ENCODE assay signal across 8 cellular contexts in the genomic region with DNA sequence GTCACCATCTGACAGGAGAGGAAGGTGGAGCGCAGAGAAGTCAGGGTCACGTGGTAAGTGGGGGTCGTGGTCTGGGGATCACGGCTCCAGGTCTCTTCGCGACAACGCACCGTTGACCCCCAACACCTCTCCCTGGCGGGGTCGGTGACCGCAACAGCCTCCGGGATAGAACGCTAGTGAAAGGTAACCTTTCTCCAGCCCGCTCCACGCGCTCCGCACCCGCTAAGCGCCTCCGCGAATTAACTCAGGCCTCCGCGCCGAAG. TPM values are rescaled to one million over a fixed set of nuclear protein-coding genes. Genes with fewer than 3 reads are reported as not detected.
DNase-seq lines count a peak whose midpoint lies in the region; ATAC-seq and TF ChIP-seq lines count a peak whose summit lies in the region.

No MANE protein-coding gene starts in this region.

- H3K4me3 Mint-ChIP-seq in neural crest cell, result peak overlapping the region; percentile 76

- CTCF ChIA-PET in SK-N-SH (lab: Yijun Ruan, JAX), result no interaction called here

- no peak for TF ChIP-seq EP300 in SK-N-SH (IDR thresholded peaks at IDR 0.05; ENCODE audit: borderline replicate concordance in 1 of 2, low read depth in 1 of 2, low read length in 1 of 2)

- no peak for ATAC-seq in SK-N-SH treated with all-trans-retinoic acid at 6 μM for 48 hours
- no peak for ATAC-seq in HG02970 (IDR thresholded peaks at IDR 0.05; ENCODE audit: low FRiP score, unreplicated experiment)

- H3K36me3 ChIP-seq in SK-N-SH (replicated peaks in 1 of 2; ENCODE audit: control insufficient read depth in 1 of 2, insufficient read depth in 2 of 2, low read length in 1 of 2), result peaks cover 0 to 5% of the 10 kb centered on the region in 2 experiments
- H3K36me3 ChIP-seq in KMS-11 (ENCODE audit: insufficient read depth), result no peaks in the 10 kb centered on the region
- no peaks in the 10 kb centered on the region for H3K36me3 ChIP-seq in duodenal mucosa (ENCODE audit: control insufficient read depth in 1 of 2, insufficient read depth in 2 of 2, low read length in 2 of 2)

- peak overlapping the region; percentile 49 for H2AFZ ChIP-seq in SK-N-SH (ENCODE audit: low read depth)
- H2AFZ ChIP-seq in KMS-11 (ENCODE audit: low read depth), result peak overlapping the region; percentile 82

- TF ChIP-seq CTCF in SK-N-SH (IDR thresholded peaks at IDR 0.05) (no peak), KMS-11 (conservative IDR thresholded peaks at IDR 0.05; ENCODE audit: low read depth, low read length) (no peak), neural crest cell (conservative IDR thresholded peaks at IDR 0.05) (no peak)

- H3K27me3 ChIP-seq in SK-N-SH (ENCODE audit: insufficient read depth) (no peaks in the 10 kb centered on the region), KMS-11 (ENCODE audit: insufficient read depth, low read depth) (no peaks in the 10 kb centered on the region), duodenal mucosa (ENCODE audit: control insufficient read depth in 1 of 2, insufficient read depth in 2 of 2, low read length in 2 of 2) (no peaks in the 10 kb centered on the region)

- DNase-seq in SK-N-SH (no peak), neural crest cell (ENCODE audit: low read depth, low spot score) (no peak), SW480 (ENCODE audit: low spot score) (no peak), mesenteric fat pad (ENCODE audit: low spot score) (no peak)

- H3K9me3 ChIP-seq in SK-N-SH, result no peaks in the 10 kb centered on the region
- H3K9me3 ChIP-seq in duodenal mucosa (ENCODE audit: control insufficient read depth in 1 of 2, low read length in 2 of 2), result no peaks in the 10 kb centered on the region

- no peak for TF ChIP-seq RAD21 in SK-N-SH (IDR thresholded peaks at IDR 0.05; ENCODE audit: low read length)

- POLR2A ChIA-PET in SK-N-SH (lab: Yijun Ruan, JAX), result no interaction called here

- no peaks in the 10 kb centered on the region for H3K9me3 Mint-ChIP-seq in neural crest cell

- no peaks in the 10 kb centered on the region for H3K36me3 Mint-ChIP-seq in neural crest cell (ENCODE audit: low read depth)

- H3F3A ChIP-seq in SK-N-SH (replicated peaks; ENCODE audit: insufficient read depth), result peaks cover 28% of the 10 kb centered on the region

- H3K27me3 Mint-ChIP-seq in neural crest cell (ENCODE audit: low read depth), result peaks cover 74% of the 10 kb centered on the region

- peaks cover 8% of the 10 kb centered on the region for H3K4me1 Mint-ChIP-seq in neural crest cell

- H3K9me2 ChIP-seq in SK-N-SH, result no peaks in the 10 kb centered on the region

- 61% methylated on average over 18 of the region's 24 CpGs for WGBS in SK-N-SH (ENCODE audit: low lambda C conversion rate)

- H3K9ac ChIP-seq in SK-N-SH (peak overlapping the region; percentile 88; the same call in 1 of the 2 replicates), KMS-11 (peak overlapping the region; percentile 85), duodenal mucosa (ENCODE audit: low read depth in 1 of 2, low read length in 2 of 2) (peak overlapping the region; percentile 69 to 85)

- H3K27ac Mint-ChIP-seq in neural crest cell (ENCODE audit: unreplicated experiment), result no peak overlapping the region

- H3K4me1 ChIP-seq in SK-N-SH (ENCODE audit: control insufficient read depth in 1 of 2, insufficient read depth in 2 of 2, low read depth in 1 of 2, low read length in 1 of 2) (peaks cover 12 to 19% of the 10 kb centered on the region in 2 experiments; a peak in 3 of 4 replicates), KMS-11 (ENCODE audit: low read depth, poor library complexity, severe bottlenecking) (peaks cover 22% of the 10 kb centered on the region), duodenal mucosa (ENCODE audit: control insufficient read depth in 1 of 2, insufficient read depth in 2 of 2, low read length in 2 of 2) (peaks cover 37 to 41% of the 10 kb centered on the region in 2 donors)

- peaks cover 42% of the 10 kb centered on the region for H3K79me2 ChIP-seq in SK-N-SH (ENCODE audit: insufficient read depth)
- H3K79me2 ChIP-seq in KMS-11 (ENCODE audit: insufficient read depth, low read depth), result peaks cover 19% of the 10 kb centered on the region; the same call in 1 of the 2 replicates

- H4K20me1 ChIP-seq in SK-N-SH (ENCODE audit: insufficient read depth), result no peaks in the 10 kb centered on the region
- no peaks in the 10 kb centered on the region for H4K20me1 ChIP-seq in KMS-11 (ENCODE audit: insufficient read depth)

- H3K27ac ChIP-seq in SK-N-SH (ENCODE audit: low read depth in 2 of 2, low read length in 1 of 2) (peak overlapping the region in 1 of 2 experiments; percentile 16; a peak in 1 of 4 replicates), KMS-11 (no peak overlapping the region), duodenal mucosa (ENCODE audit: low read depth, low read length) (peak overlapping the region; percentile 51)

- H3K4me3 ChIP-seq in SK-N-SH (ENCODE audit: low read depth in 2 of 2, low read length in 1 of 2) (peak overlapping the region; percentile 64 to 87), KMS-11 (IDR thresholded peaks at IDR 0.05; ENCODE audit: insufficient read depth, low read depth, low read length) (no peak overlapping the region), duodenal mucosa (ENCODE audit: low read depth in 1 of 2, low read length in 2 of 2) (peak overlapping the region; percentile 75 to 78)

- H3K4me2 ChIP-seq in SK-N-SH, result peak overlapping the region; percentile 89
- H3K4me2 ChIP-seq in KMS-11, result peak overlapping the region; percentile 72; the same call in 1 of the 2 replicates

TF ChIP-seq in SK-N-SH, 30 proteins besides CTCF, POLR2A, EP300 and RAD21 (continues in another document):
- TF ChIP-seq GABPA (IDR thresholded peaks at IDR 0.05; ENCODE audit: low read depth), result no peak
- no peak for TF ChIP-seq SMC3 (IDR thresholded peaks at IDR 0.05; ENCODE audit: low read depth, low read length)
- no peak for TF ChIP-seq RFX5 (IDR thresholded peaks at IDR 0.05; ENCODE audit: low read length)
- TF ChIP-seq MEF2A (IDR thresholded peaks at IDR 0.05; ENCODE audit: borderline replicate concordance, low read depth), result no peak
- no peak for TF ChIP-seq ELF1 (IDR thresholded peaks at IDR 0.05)
- TF ChIP-seq, protein P1, sequence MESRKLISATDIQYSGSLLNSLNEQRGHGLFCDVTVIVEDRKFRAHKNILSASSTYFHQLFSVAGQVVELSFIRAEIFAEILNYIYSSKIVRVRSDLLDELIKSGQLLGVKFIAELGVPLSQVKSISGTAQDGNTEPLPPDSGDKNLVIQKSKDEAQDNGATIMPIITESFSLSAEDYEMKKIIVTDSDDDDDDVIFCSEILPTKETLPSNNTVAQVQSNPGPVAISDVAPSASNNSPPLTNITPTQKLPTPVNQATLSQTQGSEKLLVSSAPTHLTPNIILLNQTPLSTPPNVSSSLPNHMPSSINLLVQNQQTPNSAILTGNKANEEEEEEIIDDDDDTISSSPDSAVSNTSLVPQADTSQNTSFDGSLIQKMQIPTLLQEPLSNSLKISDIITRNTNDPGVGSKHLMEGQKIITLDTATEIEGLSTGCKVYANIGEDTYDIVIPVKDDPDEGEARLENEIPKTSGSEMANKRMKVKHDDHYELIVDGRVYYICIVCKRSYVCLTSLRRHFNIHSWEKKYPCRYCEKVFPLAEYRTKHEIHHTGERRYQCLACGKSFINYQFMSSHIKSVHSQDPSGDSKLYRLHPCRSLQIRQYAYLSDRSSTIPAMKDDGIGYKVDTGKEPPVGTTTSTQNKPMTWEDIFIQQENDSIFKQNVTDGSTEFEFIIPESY (IDR thresholded peaks at IDR 0.05; ENCODE audit: borderline replicate concordance, low read depth), result no peak
- TF ChIP-seq FOSL2 (IDR thresholded peaks at IDR 0.05; ENCODE audit: borderline replicate concordance, low read depth), result no peak
- TF ChIP-seq TEAD4 (IDR thresholded peaks at IDR 0.05; ENCODE audit: borderline replicate concordance, insufficient read depth), result no peak

TF ChIP-seq in SK-N-SH treated with all-trans-retinoic acid at 6 μM for 48 hours, 23 proteins besides CTCF, POLR2A, EP300 and RAD21:
- TF ChIP-seq ZC3H10 (CRISPR knock-in tag; IDR thresholded peaks at IDR 0.05), result no peak
- no peak for TF ChIP-seq ZFP3 (CRISPR knock-in tag; IDR thresholded peaks at IDR 0.05)
- no peak for TF ChIP-seq ZNF8 (CRISPR knock-in tag; IDR thresholded peaks at IDR 0.05)
- no peak for TF ChIP-seq TCF4 (CRISPR knock-in tag; IDR thresholded peaks at IDR 0.05; ENCODE audit: borderline replicate concordance)
- no peak for TF ChIP-seq PPARA (CRISPR knock-in tag; IDR thresholded peaks at IDR 0.05; ENCODE audit: borderline replicate concordance)
- TF ChIP-seq BACH2 (CRISPR knock-in tag; IDR thresholded peaks at IDR 0.05; ENCODE audit: borderline replicate concordance), result no peak
- no peak for TF ChIP-seq ISL1 (CRISPR knock-in tag; IDR thresholded peaks at IDR 0.05)
- TF ChIP-seq CSDC2 (CRISPR knock-in tag; IDR thresholded peaks at IDR 0.05), result no peak

RNA-seq across cellular contexts. Expression of gene SYNJ2, which starts 0.6 kb away (rescaled TPM):
- 35.3 and 40.0 TPM in 2 replicates for polyA plus RNA-seq in SK-N-SH (2012; rRNA removed)
- polyA plus RNA-seq in SK-N-SH (2012; cell fraction: cytosol; rRNA removed), result 28.3 and 33.0 TPM in 2 replicates
- polyA plus RNA-seq in SK-N-SH (2012; cell fraction: nucleus; rRNA removed), result 56.9 and 66.8 TPM in 2 replicates
- total RNA-seq in neural crest cell, result 2.9 TPM in 2 replicates
- total RNA-seq in mesenteric fat pad, result 7.5 TPM
